ENCODE assay signal across 8 cellular contexts in the genomic region with DNA sequence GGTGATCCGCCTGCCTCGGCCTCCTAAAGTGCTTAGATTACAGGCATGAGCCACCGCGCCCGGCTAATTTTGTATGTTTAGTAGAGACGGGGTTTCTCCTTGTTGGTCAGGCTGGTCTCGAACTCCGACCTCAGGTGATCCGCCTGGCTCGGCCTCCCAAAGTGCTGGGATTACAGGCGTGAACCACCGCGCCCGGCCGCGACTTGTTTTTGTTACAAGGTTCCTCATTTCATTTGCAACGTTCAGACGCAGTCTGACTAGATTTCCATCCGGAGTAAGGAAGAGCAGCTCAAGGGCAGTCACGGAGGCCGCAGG. TPM values are rescaled to one million over a fixed set of nuclear protein-coding genes. Genes with fewer than 3 reads are reported as not detected.
DNase-seq lines count a peak whose midpoint lies in the region; ATAC-seq, FAIRE-seq and TF ChIP-seq lines count a peak whose summit lies in the region.
"Not testable (repeated sequence)": the region's sequence is repeated elsewhere in the genome, so short reads cannot be mapped to it uniquely, and the experiment has no call there.

No MANE protein-coding gene starts in this region.

- not testable (repeated sequence) for H4K20me1 ChIP-seq in OCI-LY7 (ENCODE audit: insufficient read depth, low read length)

- TF ChIP-seq POLR2A in A549 (IDR thresholded peaks at IDR 0.05; ENCODE audit: low read length): not testable (repeated sequence)

- not testable (repeated sequence) for TF ChIP-seq RAD21 in A549 (conservative IDR thresholded peaks at IDR 0.05 in 1 of 2, IDR thresholded peaks at IDR 0.05 in 1 of 2)

- peak overlapping the region; percentile 86 for H3K9ac ChIP-seq in mucosa of stomach (ENCODE audit: low read length)

- peak overlapping the region; percentile 98 for H3K4me3 Mint-ChIP-seq in activated CD8-positive, alpha-beta memory T cell treated with anti-CD3 and anti-CD28 coated beads, Interleukin-2, amount 10 ng/mL, durations not matched to agents 7 days and 5 days

- H3K36me3 ChIP-seq in H7 (replicated peaks; ENCODE audit: control insufficient read depth, insufficient read depth, low read length); mucosa of stomach (ENCODE audit: control insufficient read depth, insufficient read depth, low read length): not testable (repeated sequence)
- H3K36me3 ChIP-seq in OCI-LY7 (ENCODE audit: insufficient read depth, low read length) (peaks cover 21% of the 10 kb centered on the region; the same call in 1 of the 2 replicates), heart right ventricle (peaks cover 0 to 26% (median 11%) of the 10 kb centered on the region in 9 donors)

- H3K79me2 ChIP-seq in OCI-LY7 (ENCODE audit: insufficient read depth, low read depth, low read length): peaks cover 26% of the 10 kb centered on the region; the same call in 1 of the 2 replicates

- intact Hi-C loops in OCI-LY7 (cut with micrococcal nuclease; ENCODE audit: unreplicated experiment): loop anchor here (2.0 kb wide), 1 partner anchor 47 kb away; the partner anchor contains the start of gene WDR47
- intact Hi-C loops in heart right ventricle (cut with DNase I): loop anchor here in 4 of 10 donors (1.0 to 10.0 kb wide), 5 partner anchors 10 to 305 kb away; partner anchors contain the start of genes WDR47 (in 3 of the 4), SORT1 (in 1 of the 4) and TAF13 (in 1 of the 4)

- H3K27ac ChIP-seq in A549 (peak overlapping the region; percentile 95), OCI-LY7 (ENCODE audit: low read depth, low read length, poor library complexity, severe bottlenecking) (peak overlapping the region; percentile 78), heart right ventricle (peak overlapping the region; percentile 94 to 100 (median 98)), skin epidermis (peak overlapping the region; percentile 45 to 99 (median 97))

- not testable (repeated sequence) for FAIRE-seq in A549 (lab: Jason Lieb, UNC)

- POLR2A ChIA-PET in A549 (lab: Yijun Ruan, JAX): interaction anchor here (0.6 to 3.0 kb wide), 3 partner anchors 10 to 266 kb away, joined by 4 to 51 read pairs (median 10); partner anchors contain the start of gene TAF13
- POLR2A ChIA-PET in OCI-LY7 (lab: Charles Lee): interaction anchor here (0.6 to 2.8 kb wide), 3 partner anchors 10 to 1242 kb away, joined by 3 to 34 read pairs (median 3); no protein-coding TSS in a partner anchor

- not testable (repeated sequence) for H3K27me3 ChIP-seq in H7 (ENCODE audit: control insufficient read depth, insufficient read depth, low read length); heart right ventricle; mucosa of stomach (ENCODE audit: control insufficient read depth, insufficient read depth, low read length)

- H3K4me1 ChIP-seq in A549 (peaks cover 12% of the 10 kb centered on the region), OCI-LY7 (ENCODE audit: insufficient read depth, low read length, poor library complexity, severe bottlenecking) (peaks cover 19% of the 10 kb centered on the region), heart right ventricle (peaks cover 6 to 54% (median 36%) of the 10 kb centered on the region in 9 donors), mucosa of stomach (ENCODE audit: control insufficient read depth, insufficient read depth, low read length) (peaks cover 18% of the 10 kb centered on the region)

- peak overlapping the region; percentile 96 for H3K4me2 ChIP-seq in A549
- H3K4me2 ChIP-seq in OCI-LY7 (ENCODE audit: low read length): peak overlapping the region; percentile 77

- H3K36me3 Mint-ChIP-seq in activated CD8-positive, alpha-beta memory T cell treated with anti-CD3 and anti-CD28 coated beads, Interleukin-2, amount 10 ng/mL, durations not matched to agents 7 days and 5 days: peaks cover 19% of the 10 kb centered on the region

- peak overlapping the region; percentile 78 for H3K4me3 ChIP-seq in A549
- peak overlapping the region; percentile 79 for H3K4me3 ChIP-seq in H7 (ENCODE audit: insufficient read depth, low read depth, low read length)
- H3K4me3 ChIP-seq in OCI-LY7 (ENCODE audit: low read depth, low read length, poor library complexity, severe bottlenecking): peak overlapping the region; percentile 90
- H3K4me3 ChIP-seq in choroid plexus epithelial cell (ENCODE audit: low read depth, low read length): peak overlapping the region; percentile 94
- H3K4me3 ChIP-seq in heart right ventricle: peak overlapping the region; percentile 64 to 89 (median 80)
- H3K4me3 ChIP-seq in mucosa of stomach (ENCODE audit: low read length): peak overlapping the region; percentile 87
- H3K4me3 ChIP-seq in skin epidermis: peak overlapping the region; percentile 57 to 88 (median 82)

- H3K9me3 Mint-ChIP-seq in activated CD8-positive, alpha-beta memory T cell treated with anti-CD3 and anti-CD28 coated beads, Interleukin-2, amount 10 ng/mL, durations not matched to agents 7 days and 5 days (ENCODE audit: low read depth): not testable (repeated sequence)

- not testable (repeated sequence) for H3K9me3 ChIP-seq in A549; OCI-LY7 (ENCODE audit: low read length); heart right ventricle; mucosa of stomach (ENCODE audit: control insufficient read depth, low read length)

- ATAC-seq in A549: peak in 1 of 2 experiments; percentile 17; a peak in 3 of 6 replicates
- not testable (repeated sequence) for ATAC-seq in activated CD8-positive, alpha-beta memory T cell treated with anti-CD3 and anti-CD28 coated beads, Interleukin-2, amount 10 ng/mL, durations not matched to agents 7 days and 5 days
- ATAC-seq in heart right ventricle: peak in 1 of 8 donors; percentile 25

- H3K27me3 Mint-ChIP-seq in activated CD8-positive, alpha-beta memory T cell treated with anti-CD3 and anti-CD28 coated beads, Interleukin-2, amount 10 ng/mL, durations not matched to agents 7 days and 5 days: not testable (repeated sequence)

- CTCF ChIA-PET in A549 (lab: Yijun Ruan, JAX): interaction anchor here (0.9 to 2.8 kb wide), 3 partner anchors 10 to 22 kb away, joined by 6 to 20 read pairs (median 12); partner anchors contain the start of gene TAF13
- CTCF ChIA-PET in OCI-LY7 (lab: Charles Lee; ENCODE audit: unreplicated experiment): not testable (repeated sequence)
- CTCF ChIA-PET in activated CD8-positive, alpha-beta memory T cell treated with anti-CD3 and anti-CD28 coated beads, Interleukin-2, amount 10 ng/mL, durations not matched to agents 7 days and 5 days (lab: Charles Lee): interaction anchor here (1.5 to 3.0 kb wide), 4 partner anchors 10 to 48 kb away, joined by 4 to 33 read pairs (median 20); partner anchors contain the start of genes ELAPOR1, TAF13 and WDR47

- peaks cover 32% of the 10 kb centered on the region for H3K4me1 Mint-ChIP-seq in activated CD8-positive, alpha-beta memory T cell treated with anti-CD3 and anti-CD28 coated beads, Interleukin-2, amount 10 ng/mL, durations not matched to agents 7 days and 5 days

- DNase-seq in A549 (ENCODE audit: low read depth in 1 of 2, low spot score in 1 of 2); H7; activated CD8-positive, alpha-beta memory T cell treated with anti-CD3 and anti-CD28 coated beads, Interleukin-2, amount 10 ng/mL, durations not matched to agents 7 days and 5 days; choroid plexus epithelial cell (ENCODE audit: low read depth); heart right ventricle: not testable (repeated sequence)
- DNase-seq in OCI-LY7 (ENCODE audit: low spot score): peak; percentile 62

- not testable (repeated sequence) for TF ChIP-seq CTCF in A549 (IDR thresholded peaks at IDR 0.05); OCI-LY7 (conservative IDR thresholded peaks at IDR 0.05; ENCODE audit: low read length); choroid plexus epithelial cell (conservative IDR thresholded peaks at IDR 0.05; ENCODE audit: low read depth, low read length); heart right ventricle (IDR thresholded peaks at IDR 0.05)

- not testable (repeated sequence) for H3K9me2 ChIP-seq in OCI-LY7 (ENCODE audit: insufficient read depth, low read length)

- 4% methylated on average over 19 of the region's 21 CpGs for whole genome bisulfite sequencing in A549 (ENCODE audit: missing lambda C conversion rate)
- 16 to 31% methylated on average over 21 of the region's 21 CpGs for WGBS in heart right ventricle, 2 donors

- H3K27ac Mint-ChIP-seq in activated CD8-positive, alpha-beta memory T cell treated with anti-CD3 and anti-CD28 coated beads, Interleukin-2, amount 10 ng/mL, durations not matched to agents 7 days and 5 days: peak overlapping the region; percentile 97

- BruUV-seq in OCI-LY7 (replicated peaks; lab: Mats Ljungman, UMichigan): TSS peak; percentile 92

- not testable (repeated sequence) for TF ChIP-seq EP300 in A549 (IDR thresholded peaks at IDR 0.05)

- peak overlapping the region; percentile 85 for H2AFZ ChIP-seq in OCI-LY7 (ENCODE audit: low read length)

RNA-seq across cellular contexts. Expression of gene TMEM167B, which starts 0.5 kb away (rescaled TPM):
- polyA plus RNA-seq in A549 (2011; rRNA removed) (10.9 and 13.2 TPM in 2 replicates), A549 (2017; fragmentation: RNase III; extraction: RNeasy Plus Mini Kit Qiagen cat#74134 plus additional on column Dnase treatment) (9.7 to 10.9 TPM (median 10.2 TPM) in 3 replicates), heart right ventricle (10 to 100 TPM; 12.0 to 17.2 TPM)
- polyA plus RNA-seq in A549 (2012; cell fraction: cytosol; rRNA removed): 2.7 and 3.4 TPM in 2 replicates
- 0.84 and 1.3 TPM in 2 replicates for polyA plus RNA-seq in A549 (2012; cell fraction: nucleus; rRNA removed)
- polyA minus RNA-seq in A549 (2011; rRNA and poly(A)+ RNA removed): 3.5 and 4.9 TPM in 2 replicates
- 21.6 and 26.3 TPM in 2 replicates for total RNA-seq in H7 (2014; rRNA removed; shearing (Covaris generic))
- 12.3 and 14.9 TPM in 2 replicates for total RNA-seq in OCI-LY7 (2014; rRNA removed; shearing (Covaris generic))
- total RNA-seq in OCI-LY7 (2022) (21.0 and 21.2 TPM in 2 replicates), heart right ventricle (10 to 100 TPM; 27.5 to 52.9 (median 41.2) TPM)
- 10 to 100 TPM; 21.8 to 27.0 TPM for total RNA-seq in activated CD8-positive, alpha-beta memory T cell treated with anti-CD3 and anti-CD28 coated beads, Interleukin-2, amount 10 ng/mL, durations not matched to agents 7 days and 5 days

RNA-seq across cellular contexts. Expression of gene TAF13, which starts 14.3 kb away (rescaled TPM):
- 29.0 and 50.5 TPM in 2 replicates for polyA plus RNA-seq in A549 (2011; rRNA removed)
- polyA plus RNA-seq in A549 (2012; cell fraction: cytosol; rRNA removed): 3.9 and 5.3 TPM in 2 replicates
- 0.66 and 2.3 TPM in 2 replicates for polyA plus RNA-seq in A549 (2012; cell fraction: nucleus; rRNA removed)
- 46.7 to 50.4 TPM (median 48.7 TPM) in 3 replicates for polyA plus RNA-seq in A549 (2017; fragmentation: RNase III; extraction: RNeasy Plus Mini Kit Qiagen cat#74134 plus additional on column Dnase treatment)
- polyA minus RNA-seq in A549 (2011; rRNA and poly(A)+ RNA removed): 4.4 and 6.7 TPM in 2 replicates
- total RNA-seq in H7 (2014; rRNA removed; shearing (Covaris generic)): 45.1 and 45.2 TPM in 2 replicates
- total RNA-seq in OCI-LY7 (2014; rRNA removed; shearing (Covaris generic)): 7.6 and 8.3 TPM in 2 replicates
- total RNA-seq in OCI-LY7 (2022): 22.7 and 27.2 TPM in 2 replicates
- 10 to 100 TPM; 18.1 to 26.4 TPM for total RNA-seq in activated CD8-positive, alpha-beta memory T cell treated with anti-CD3 and anti-CD28 coated beads, Interleukin-2, amount 10 ng/mL, durations not matched to agents 7 days and 5 days
- total RNA-seq in heart right ventricle: 10 to 100 TPM; 45.8 to 69.9 (median 59.0) TPM
- polyA plus RNA-seq in heart right ventricle: 10 to 100 TPM; 18.4 to 42.4 TPM

RNA-seq across cellular contexts. Expression of gene ELAPOR1, which starts 23.9 kb away (rescaled TPM):
- polyA plus RNA-seq in A549 (2011; rRNA removed) (0.56 and 0.69 TPM in 2 replicates), A549 (2017; fragmentation: RNase III; extraction: RNeasy Plus Mini Kit Qiagen cat#74134 plus additional on column Dnase treatment) (0.37 to 0.96 TPM (median 0.52 TPM) in 3 replicates), heart right ventricle (under 1 TPM; 0.06 to 0.07 TPM)
- 0.32 and 0.35 TPM in 2 replicates for polyA plus RNA-seq in A549 (2012; cell fraction: cytosol; rRNA removed)
- polyA plus RNA-seq in A549 (2012; cell fraction: nucleus; rRNA removed): 0.44 and 0.61 TPM in 2 replicates
- 1.0 TPM in 2 replicates for polyA minus RNA-seq in A549 (2011; rRNA and poly(A)+ RNA removed)
- 0.07 and 0.10 TPM in 2 replicates for total RNA-seq in H7 (2014; rRNA removed; shearing (Covaris generic))
- not detected in 2 replicates for total RNA-seq in OCI-LY7 (2014; rRNA removed; shearing (Covaris generic))
- total RNA-seq in OCI-LY7 (2022) (0.35 TPM in 1 of 2 replicates, not detected in the other), heart right ventricle (under 1 TPM in 8 of 10 donors, not detected in 2; 0.18 to 0.54 (median 0.35) TPM)
- total RNA-seq in activated CD8-positive, alpha-beta memory T cell treated with anti-CD3 and anti-CD28 coated beads, Interleukin-2, amount 10 ng/mL, durations not matched to agents 7 days and 5 days: 10 to 100 TPM in 1 of 2 experiments, 1 to 10 TPM in 1; 4.5 to 11.9 TPM

RNA-seq across cellular contexts. Expression of gene WDR47, which starts 48.2 kb away (rescaled TPM):
- polyA plus RNA-seq in A549 (2011; rRNA removed): 9.0 and 10.8 TPM in 2 replicates
- polyA plus RNA-seq in A549 (2012; cell fraction: cytosol; rRNA removed): 2.2 and 2.3 TPM in 2 replicates
- 2.4 and 3.3 TPM in 2 replicates for polyA plus RNA-seq in A549 (2012; cell fraction: nucleus; rRNA removed)
- polyA plus RNA-seq in A549 (2017; fragmentation: RNase III; extraction: RNeasy Plus Mini Kit Qiagen cat#74134 plus additional on column Dnase treatment): 5.2 to 5.6 TPM (median 5.5 TPM) in 3 replicates
- 4.3 and 4.5 TPM in 2 replicates for polyA minus RNA-seq in A549 (2011; rRNA and poly(A)+ RNA removed)
- total RNA-seq in H7 (2014; rRNA removed; shearing (Covaris generic)): 8.0 and 8.4 TPM in 2 replicates
- 6.6 and 11.0 TPM in 2 replicates for total RNA-seq in OCI-LY7 (2014; rRNA removed; shearing (Covaris generic))
- 9.4 and 12.0 TPM in 2 replicates for total RNA-seq in OCI-LY7 (2022)
- 10 to 100 TPM; 10.7 to 12.0 TPM for total RNA-seq in activated CD8-positive, alpha-beta memory T cell treated with anti-CD3 and anti-CD28 coated beads, Interleukin-2, amount 10 ng/mL, durations not matched to agents 7 days and 5 days
- 10 to 100 TPM; 10.7 to 20.6 (median 14.4) TPM for total RNA-seq in heart right ventricle
- 1 to 10 TPM; 3.5 to 4.6 TPM for polyA plus RNA-seq in heart right ventricle
